In genomic region chr5:95391965-95392364, GRCh38 we compare ENCODE assay signal across 6 cellular contexts. TPM values are rescaled to one million over a fixed set of nuclear protein-coding genes. Genes with fewer than 3 reads are reported as not detected.
"Had no signal": no experiment of that assay in that cellular context is flagged by ENCODE, and none has a peak within 500 bp of the region (broad histone marks: within the 10 kb centered on the region; RNA-seq: fewer than 3 reads in every experiment).

No MANE protein-coding gene starts in this region.

RNA-seq across cellular contexts. Expression of gene FAM81B, which starts 0.8 kb away (rescaled TPM):
- total RNA-seq: LHCN-M2, MCF 10A, OCI-LY7, RPMI7951, SJCRH30, SK-MEL-5 had no signal
